ENCODE assay signal across 35 cellular contexts in genomic region chr1:110778821-110779220, GRCh38.
"Had no signal": no experiment of that assay in that cellular context is flagged by ENCODE, and none has a peak within 500 bp of the region (broad histone marks: within the 10 kb centered on the region; RNA-seq: fewer than 3 reads in every experiment).

No MANE protein-coding gene starts in this region.

- H3K27me3 ChIP-seq: ascending aorta, breast epithelium had no signal

- H3K36me3 Mint-ChIP-seq: activated CD4-positive, alpha-beta memory T cell treated with anti-CD3 and anti-CD28 coated beads for 36 hours; activated naive CD4-positive, alpha-beta T cell treated with anti-CD3 and anti-CD28 coated beads, Interleukin-2, amount 10 ng/mL, durations not matched to agents 7 days and 5 days; activated naive CD4-positive, alpha-beta T cell treated with anti-CD3 and anti-CD28 coated beads, Interleukin-2, amount 50 U/mL, for 24 hours; activated naive CD8-positive, alpha-beta T cell; activated naive CD8-positive, alpha-beta T cell treated with anti-CD3 and anti-CD28 coated beads, Interleukin-2, amount 10 ng/mL, durations not matched to agents 7 days and 5 days; brain had no signal

- H3K27ac ChIP-seq: ascending aorta, breast epithelium, VCaP had no signal

- H3K4me3 Mint-ChIP-seq: activated B cell treated with CpG ODN at 0.5 μM for 24 hours; activated CD4-positive, alpha-beta memory T cell treated with anti-CD3 and anti-CD28 coated beads for 36 hours; activated CD4-positive, alpha-beta T cell treated with anti-CD3 and anti-CD28 coated beads, Interleukin-2, amount 10 ng/mL, durations not matched to agents 24 days and 14 days; activated CD8-positive, alpha-beta T cell treated with anti-CD3 and anti-CD28 coated beads for 36 hours; activated naive CD4-positive, alpha-beta T cell treated with anti-CD3 and anti-CD28 coated beads, Interleukin-2, amount 10 ng/mL, durations not matched to agents 7 days and 5 days; activated naive CD4-positive, alpha-beta T cell treated with anti-CD3 and anti-CD28 coated beads, Interleukin-2, amount 50 U/mL, for 24 hours; activated naive CD8-positive, alpha-beta T cell; activated naive CD8-positive, alpha-beta T cell treated with anti-CD3 and anti-CD28 coated beads, Interleukin-2, amount 10 ng/mL, durations not matched to agents 7 days and 5 days; activated naive CD8-positive, alpha-beta T cell treated with anti-CD3 and anti-CD28 coated beads, Interleukin-2, amount 50 U/mL, for 24 hours; activated T-cell treated with anti-CD3 and anti-CD28 coated beads, Interleukin-2, amount 50 U/mL, for 4 hours; activated T-cell treated with anti-CD3 and anti-CD28 coated beads, Interleukin-2, amount 50 U/mL, for 72 hours; activated T-helper 1 cell treated with anti-CD3 and anti-CD28 coated beads, Interleukin-12 subunit alpha, Interleukin-12 subunit beta, Interleukin-2, Interleukin-4 antibody, amounts not matched to agents 30 ng/mL and 10 ng/mL and 1 ng/mL, durations not matched to agents 14 hours and 24 hours and 36 hours; brain; T-helper 1 cell treated with Interleukin-12 subunit alpha and Interleukin-12 subunit beta and Interleukin-4 antibody, amounts not matched to agents 30 μg/mL and 1 μg/mL, for 36 hours; T-helper 2 cell treated with Interferon-gamma antibody and Interleukin-4, amounts not matched to agents 5 μg/mL and 100 μg/mL, for 36 hours had no signal

- ATAC-seq: activated CD8-positive, alpha-beta T cell treated with anti-CD3 and anti-CD28 coated beads for 36 hours; activated naive CD8-positive, alpha-beta T cell treated with anti-CD3 and anti-CD28 coated beads, Interleukin-2, amount 50 U/mL, for 24 hours; activated T-cell treated with anti-CD3 and anti-CD28 coated beads, Interleukin-2, amount 50 U/mL, for 4 hours; activated T-cell treated with anti-CD3 and anti-CD28 coated beads, Interleukin-2, amount 50 U/mL, for 72 hours had no signal

- H3K4me3 ChIP-seq: ascending aorta, breast epithelium had no signal

- DNase-seq: activated B cell treated with CpG ODN at 0.5 μM for 24 hours; activated CD4-positive, alpha-beta memory T cell treated with anti-CD3 and anti-CD28 coated beads for 36 hours; activated CD4-positive, alpha-beta T cell treated with anti-CD3 and anti-CD28 coated beads for 4 hours; activated CD4-positive, alpha-beta T cell treated with anti-CD3 and anti-CD28 coated beads, Interleukin-2, amount 50 U/mL, for 1 hour; activated CD4-positive, alpha-beta T cell treated with anti-CD3 and anti-CD28 coated beads, Interleukin-2, amount 50 U/mL, for 4 hours; activated CD4-positive, CD25-positive, alpha-beta regulatory T cell treated with anti-CD3 and anti-CD28 coated beads, Interleukin-2, amount 50 U/mL, for 72 hours; activated CD8-positive, alpha-beta memory T cell treated with anti-CD3 and anti-CD28 coated beads, Interleukin-2, amount 50 U/mL, for 4 hours; activated CD8-positive, alpha-beta T cell treated with anti-CD3 and anti-CD28 coated beads for 36 hours; activated effector memory CD4-positive, alpha-beta T cell treated with Interleukin-2 at 50 U/mL for 16 hours; activated gamma-delta T cell; activated naive CD4-positive, alpha-beta T cell treated with anti-CD3 and anti-CD28 coated beads, Interleukin-2, amount 10 ng/mL, durations not matched to agents 7 days and 5 days; activated naive CD4-positive, alpha-beta T cell treated with Interleukin-2 at 50 U/mL for 16 hours; activated naive CD8-positive, alpha-beta T cell treated with anti-CD3 and anti-CD28 coated beads, Interleukin-2, amount 10 ng/mL, durations not matched to agents 7 days and 5 days; activated naive CD8-positive, alpha-beta T cell treated with anti-CD3 and anti-CD28 coated beads, Interleukin-2, amount 50 U/mL, for 24 hours; activated T-cell treated with anti-CD3 and anti-CD28 coated beads for 4 hours; activated T-cell treated with anti-CD3 and anti-CD28 coated beads, Interleukin-2, amount 50 U/mL, for 1 hour; activated T-cell treated with anti-CD3 and anti-CD28 coated beads, Interleukin-2, amount 50 U/mL, for 4 hours; activated T-cell treated with anti-CD3 and anti-CD28 coated beads, Interleukin-2, amount 50 U/mL, for 72 hours; amygdala; anterior cingulate cortex; central memory CD4-positive, alpha-beta T cell; T-helper 1 cell; T-helper 2 cell; T-helper 9 cell had no signal

- H3K27ac Mint-ChIP-seq: activated B cell treated with CpG ODN at 0.5 μM for 24 hours; activated CD4-positive, alpha-beta memory T cell treated with anti-CD3 and anti-CD28 coated beads for 36 hours; activated CD4-positive, alpha-beta T cell treated with anti-CD3 and anti-CD28 coated beads, Interleukin-2, amount 10 ng/mL, durations not matched to agents 24 days and 14 days; activated CD8-positive, alpha-beta T cell treated with anti-CD3 and anti-CD28 coated beads for 36 hours; activated naive CD4-positive, alpha-beta T cell treated with anti-CD3 and anti-CD28 coated beads, Interleukin-2, amount 10 ng/mL, durations not matched to agents 7 days and 5 days; activated naive CD4-positive, alpha-beta T cell treated with anti-CD3 and anti-CD28 coated beads, Interleukin-2, amount 50 U/mL, for 24 hours; activated naive CD8-positive, alpha-beta T cell; activated naive CD8-positive, alpha-beta T cell treated with anti-CD3 and anti-CD28 coated beads, Interleukin-2, amount 10 ng/mL, durations not matched to agents 7 days and 5 days; activated naive CD8-positive, alpha-beta T cell treated with anti-CD3 and anti-CD28 coated beads, Interleukin-2, amount 50 U/mL, for 24 hours; activated T-cell treated with anti-CD3 and anti-CD28 coated beads, Interleukin-2, amount 50 U/mL, for 72 hours; activated T-helper 1 cell treated with anti-CD3 and anti-CD28 coated beads, Interleukin-12 subunit alpha, Interleukin-12 subunit beta, Interleukin-2, Interleukin-4 antibody, amounts not matched to agents 30 ng/mL and 10 ng/mL and 1 ng/mL, durations not matched to agents 14 hours and 24 hours and 36 hours; activated T-helper 2 cell treated with anti-CD3 and anti-CD28 coated beads, Interferon-gamma antibody, Interleukin-2, Interleukin-4, amounts not matched to agents 10 μg/mL and 5 μg/mL and 100 μg/mL, durations not matched to agents 14 hours and 24 hours and 36 hours; brain; T-helper 1 cell treated with Interleukin-12 subunit alpha and Interleukin-12 subunit beta and Interleukin-4 antibody, amounts not matched to agents 30 μg/mL and 1 μg/mL, for 36 hours; T-helper 2 cell treated with Interferon-gamma antibody and Interleukin-4, amounts not matched to agents 5 μg/mL and 100 μg/mL, for 36 hours had no signal

- H3K9me3 Mint-ChIP-seq: activated B cell treated with CpG ODN at 0.5 μM for 24 hours; activated CD4-positive, alpha-beta memory T cell treated with anti-CD3 and anti-CD28 coated beads for 36 hours; activated CD4-positive, alpha-beta T cell treated with anti-CD3 and anti-CD28 coated beads, Interleukin-2, amount 10 ng/mL, durations not matched to agents 24 days and 14 days; activated CD8-positive, alpha-beta T cell treated with anti-CD3 and anti-CD28 coated beads for 36 hours; activated naive CD4-positive, alpha-beta T cell treated with anti-CD3 and anti-CD28 coated beads, Interleukin-2, amount 10 ng/mL, durations not matched to agents 7 days and 5 days; activated naive CD4-positive, alpha-beta T cell treated with anti-CD3 and anti-CD28 coated beads, Interleukin-2, amount 50 U/mL, for 24 hours; activated naive CD8-positive, alpha-beta T cell treated with anti-CD3 and anti-CD28 coated beads, Interleukin-2, amount 10 ng/mL, durations not matched to agents 7 days and 5 days; activated naive CD8-positive, alpha-beta T cell treated with anti-CD3 and anti-CD28 coated beads, Interleukin-2, amount 50 U/mL, for 24 hours; activated T-cell treated with anti-CD3 and anti-CD28 coated beads, Interleukin-2, amount 50 U/mL, for 4 hours; activated T-cell treated with anti-CD3 and anti-CD28 coated beads, Interleukin-2, amount 50 U/mL, for 72 hours; activated T-helper 1 cell treated with anti-CD3 and anti-CD28 coated beads, Interleukin-12 subunit alpha, Interleukin-12 subunit beta, Interleukin-2, Interleukin-4 antibody, amounts not matched to agents 30 ng/mL and 10 ng/mL and 1 ng/mL, durations not matched to agents 14 hours and 24 hours and 36 hours; activated T-helper 2 cell treated with anti-CD3 and anti-CD28 coated beads, Interferon-gamma antibody, Interleukin-2, Interleukin-4, amounts not matched to agents 10 μg/mL and 5 μg/mL and 100 μg/mL, durations not matched to agents 14 hours and 24 hours and 36 hours; T-helper 1 cell treated with Interleukin-12 subunit alpha and Interleukin-12 subunit beta and Interleukin-4 antibody, amounts not matched to agents 30 μg/mL and 1 μg/mL, for 36 hours; T-helper 2 cell treated with Interferon-gamma antibody and Interleukin-4, amounts not matched to agents 5 μg/mL and 100 μg/mL, for 36 hours had no signal

- H3K4me1 ChIP-seq: ascending aorta had no signal

- H3K36me3 ChIP-seq: ascending aorta, breast epithelium had no signal

- H3K27me3 Mint-ChIP-seq: activated B cell treated with CpG ODN at 0.5 μM for 24 hours; activated CD4-positive, alpha-beta memory T cell treated with anti-CD3 and anti-CD28 coated beads for 36 hours; activated naive CD4-positive, alpha-beta T cell treated with anti-CD3 and anti-CD28 coated beads, Interleukin-2, amount 50 U/mL, for 24 hours; activated naive CD8-positive, alpha-beta T cell had no signal
